In the genomic region with DNA sequence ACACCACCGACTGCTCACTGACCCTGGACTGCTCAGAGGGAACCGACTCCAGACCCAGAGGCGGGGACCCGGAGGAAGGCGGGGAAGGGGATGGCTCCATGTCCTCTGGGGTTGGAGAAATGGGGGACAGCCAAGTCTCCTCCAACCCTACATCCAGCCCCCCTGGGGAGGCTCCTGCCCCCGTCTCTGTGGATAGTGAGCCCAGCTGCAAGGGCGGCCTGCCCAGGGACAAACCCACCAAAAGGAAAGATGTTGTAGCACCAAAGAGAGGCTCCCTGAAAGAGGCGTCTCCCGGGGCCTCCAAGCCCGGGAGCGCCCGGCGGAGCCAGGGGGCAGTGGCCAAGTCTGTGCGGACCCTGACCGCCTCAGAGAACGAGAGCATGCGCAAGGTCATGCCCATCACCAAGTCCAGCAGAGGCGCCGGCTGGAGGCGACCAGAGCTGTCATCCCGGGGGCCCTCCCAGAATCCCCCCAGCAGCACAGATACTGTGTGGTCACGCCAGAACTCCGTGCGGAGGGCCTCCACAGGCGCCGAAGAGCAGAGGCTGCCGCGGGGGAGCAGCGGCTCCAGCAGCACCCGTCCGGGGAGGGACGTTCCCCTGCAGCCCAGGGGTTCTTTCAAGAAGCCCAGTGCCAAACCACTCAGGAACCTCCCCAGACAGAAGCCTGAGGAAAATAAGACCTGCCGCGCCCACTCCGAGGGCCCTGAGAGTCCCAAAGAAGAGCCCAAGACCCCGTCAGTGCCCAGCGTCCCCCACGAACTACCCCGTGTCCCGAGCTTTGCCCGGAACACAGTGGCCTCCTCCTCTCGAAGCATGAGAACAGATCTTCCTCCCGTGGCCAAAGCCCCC, we compare ENCODE assay signal across 18 cellular contexts. TPM values are rescaled to one million over a fixed set of nuclear protein-coding genes. Genes with fewer than 3 reads are reported as not detected.
DNase-seq lines count a peak whose midpoint lies in the region; ATAC-seq and TF ChIP-seq lines count a peak whose summit lies in the region.
"Had no signal": no experiment of that assay in that cellular context is flagged by ENCODE, and none has a peak within 500 bp of the region (broad histone marks: within the 10 kb centered on the region; RNA-seq: fewer than 3 reads in every experiment).

No MANE protein-coding gene starts in this region.

- peak overlapping the region; percentile 58 for H3K18ac ChIP-seq in neuronal stem cell (ENCODE audit: low read length)

- no peak overlapping the region for H3K27ac ChIP-seq in neuronal stem cell (replicated peaks; ENCODE audit: low read length)
- H3K27ac ChIP-seq: 22Rv1, BLaER1, HL-60 had no signal

- peak; percentile 40 for DNase-seq in activated CD8-positive, alpha-beta memory T cell treated with anti-CD3 and anti-CD28 coated beads, Interleukin-2, amount 50 U/mL, for 48 hours
- DNase-seq in activated CD8-positive, alpha-beta memory T cell treated with anti-CD3 and anti-CD28 coated beads, Interleukin-2, amount 10 ng/mL, durations not matched to agents 7 days and 5 days, result no peak
- DNase-seq in erythroblast (lab: John Stamatoyannopoulos, UW), result peak in 1 of 2 experiments; percentile 29
- no peak for DNase-seq in neuronal stem cell (ENCODE audit: low spot score)
- DNase-seq in 8988T, result no peak
- no peak for DNase-seq in left lobe of liver (ENCODE audit: low spot score)
- DNase-seq: DMS153, DMS79, GDM1, HFFc6, IMR-90 had no signal

- no peak overlapping the region for H4K8ac ChIP-seq in neuronal stem cell (ENCODE audit: low read depth, low read length)

- no peak overlapping the region for H3K23ac ChIP-seq in neuronal stem cell (ENCODE audit: low read depth, low read length, poor library complexity)

- no peaks in the 10 kb centered on the region for H3K79me1 ChIP-seq in neuronal stem cell (ENCODE audit: low read depth, low read length)

- no peak overlapping the region for H2AK5ac ChIP-seq in neuronal stem cell (ENCODE audit: low read depth, low read length)

- H3K9me3 ChIP-seq in neuronal stem cell (replicated peaks in 1 of 2; ENCODE audit: control insufficient read depth in 2 of 2, insufficient read depth in 1 of 2, low read depth in 1 of 2, low read length in 2 of 2), result no peaks in the 10 kb centered on the region
- H3K9me3 ChIP-seq: BLaER1 had no signal

- H3K4me1 ChIP-seq in neuronal stem cell (ENCODE audit: control insufficient read depth in 2 of 2, insufficient read depth in 1 of 2, low read depth in 1 of 2, low read length in 2 of 2), result peaks cover 0 to 6% of the 10 kb centered on the region in 2 donors
- H3K4me1 ChIP-seq: BLaER1 had no signal

- H3K4me2 ChIP-seq in neuronal stem cell (ENCODE audit: insufficient read depth, low read length, poor library complexity, severe bottlenecking), result no peak overlapping the region
- H3K4me2 ChIP-seq: BLaER1 had no signal

- no peak overlapping the region for H3K9ac ChIP-seq in neuronal stem cell (ENCODE audit: low read depth, low read length, poor library complexity)
- H3K9ac ChIP-seq: BLaER1 had no signal

- H2AFZ ChIP-seq in neuronal stem cell (ENCODE audit: low read length), result no peak overlapping the region

- CTCF ChIA-PET in activated CD8-positive, alpha-beta memory T cell treated with anti-CD3 and anti-CD28 coated beads, Interleukin-2, amount 10 ng/mL, durations not matched to agents 7 days and 5 days (lab: Charles Lee), result no interaction called here

- H3K27me3 Mint-ChIP-seq in activated CD8-positive, alpha-beta memory T cell treated with anti-CD3 and anti-CD28 coated beads, Interleukin-2, amount 10 ng/mL, durations not matched to agents 7 days and 5 days, result peaks cover 6% of the 10 kb centered on the region

- H4K91ac ChIP-seq in neuronal stem cell (ENCODE audit: low read depth, low read length, poor library complexity), result no peak overlapping the region

- no peaks in the 10 kb centered on the region for H3K9me3 Mint-ChIP-seq in activated CD8-positive, alpha-beta memory T cell treated with anti-CD3 and anti-CD28 coated beads, Interleukin-2, amount 10 ng/mL, durations not matched to agents 7 days and 5 days (ENCODE audit: low read depth)
- H3K9me3 Mint-ChIP-seq: CD4-positive, alpha-beta memory T cell; HFFc6 had no signal

- H3K36me3 ChIP-seq in neuronal stem cell (replicated peaks in 1 of 2; ENCODE audit: control insufficient read depth in 2 of 2, insufficient read depth in 2 of 2, low read length in 2 of 2), result no peaks in the 10 kb centered on the region
- H3K36me3 ChIP-seq: BLaER1 had no signal

- H3K4me3 Mint-ChIP-seq in activated CD8-positive, alpha-beta memory T cell treated with anti-CD3 and anti-CD28 coated beads, Interleukin-2, amount 10 ng/mL, durations not matched to agents 7 days and 5 days, result no peak overlapping the region
- H3K4me3 Mint-ChIP-seq: CD14-positive monocyte; CD4-positive, alpha-beta memory T cell; HFFc6 had no signal

- no peak overlapping the region for H3K27ac Mint-ChIP-seq in activated CD8-positive, alpha-beta memory T cell treated with anti-CD3 and anti-CD28 coated beads, Interleukin-2, amount 10 ng/mL, durations not matched to agents 7 days and 5 days
- H3K27ac Mint-ChIP-seq: CD14-positive monocyte; CD4-positive, alpha-beta memory T cell; HFFc6 had no signal

- H2BK5ac ChIP-seq in neuronal stem cell (ENCODE audit: low read length), result peak overlapping the region; percentile 39

- ATAC-seq in activated CD8-positive, alpha-beta memory T cell treated with anti-CD3 and anti-CD28 coated beads, Interleukin-2, amount 10 ng/mL, durations not matched to agents 7 days and 5 days, result no peak
- ATAC-seq in GM21515 (IDR thresholded peaks at IDR 0.05; ENCODE audit: unreplicated experiment), result no peak
- no peak for ATAC-seq in left lobe of liver
- ATAC-seq: HCT116 had no signal

- no CpG with 5 or more reads among the region's 43 CpGs for WGBS in neuronal stem cell (ENCODE audit: extremely low coverage in 2 of 2, insufficient read length in 2 of 2, insufficient replicate concordance in 1 of 2), 2 donors

- peak overlapping the region; percentile 22 for H2BK15ac ChIP-seq in neuronal stem cell (ENCODE audit: low read length)

- TF ChIP-seq POLR2A in erythroblast (IDR thresholded peaks at IDR 0.05; ENCODE audit: low read length), result peak; percentile 9

- H2BK12ac ChIP-seq in neuronal stem cell (ENCODE audit: low read length), result no peak overlapping the region

- no peaks in the 10 kb centered on the region for H3K4me1 Mint-ChIP-seq in activated CD8-positive, alpha-beta memory T cell treated with anti-CD3 and anti-CD28 coated beads, Interleukin-2, amount 10 ng/mL, durations not matched to agents 7 days and 5 days
- H3K4me1 Mint-ChIP-seq: CD14-positive monocyte; CD4-positive, alpha-beta memory T cell had no signal

- no peak overlapping the region for H3K4ac ChIP-seq in neuronal stem cell (ENCODE audit: low read length)

- H3K4me3 ChIP-seq in neuronal stem cell (ENCODE audit: low read length in 2 of 2), result no peak overlapping the region
- H3K4me3 ChIP-seq: BLaER1 had no signal

- H3K27me3 ChIP-seq in neuronal stem cell (ENCODE audit: control insufficient read depth in 3 of 3, insufficient read depth in 3 of 3, low read depth in 1 of 3, low read length in 3 of 3), result no peaks in the 10 kb centered on the region
- H3K27me3 ChIP-seq: BLaER1 had no signal

- no peak overlapping the region for H3K14ac ChIP-seq in neuronal stem cell (ENCODE audit: low read length)

- peak overlapping the region; percentile 11 for H2BK120ac ChIP-seq in neuronal stem cell (ENCODE audit: low read depth, low read length)

- no peaks in the 10 kb centered on the region for H3K36me3 Mint-ChIP-seq in activated CD8-positive, alpha-beta memory T cell treated with anti-CD3 and anti-CD28 coated beads, Interleukin-2, amount 10 ng/mL, durations not matched to agents 7 days and 5 days
- H3K36me3 Mint-ChIP-seq: CD14-positive monocyte; CD4-positive, alpha-beta memory T cell had no signal

RNA-seq across cellular contexts. Expression of a gene that starts 39.7 kb away (rescaled TPM):
- total RNA-seq in activated CD8-positive, alpha-beta memory T cell treated with anti-CD3 and anti-CD28 coated beads, Interleukin-2, amount 10 ng/mL, durations not matched to agents 7 days and 5 days, result under 1 TPM; 0.12 to 0.14 TPM
- polyA plus RNA-seq in neuronal stem cell (2013, experiment 1 of 2), result 2.0 TPM
- 1.9 TPM for polyA plus RNA-seq in neuronal stem cell (2013, experiment 2 of 2)
- total RNA-seq in left lobe of liver, result 0.28 TPM
- polyA plus RNA-seq: CD14-positive monocyte had no signal
